8 cellular contexts compared by ENCODE assay signal in genomic region chr19:14081797-14082674, GRCh38. TPM values are rescaled to one million over a fixed set of nuclear protein-coding genes. Genes with fewer than 3 reads are reported as not detected.
DNase-seq lines count a peak whose midpoint lies in the region; ATAC-seq and TF ChIP-seq lines count a peak whose summit lies in the region.

No MANE protein-coding gene starts in this region.

- H3K4me3 ChIP-seq in fibroblast of villous mesenchyme (ENCODE audit: low read depth, low read length): peak overlapping the region; percentile 86

- intact Hi-C loops in posterior vena cava (cut with DNase I): loop anchor here in 1 of 2 donors (5.0 to 10.0 kb wide), 2 partner anchors 55 to 307 kb away; partner anchors contain the start of genes ASF1B and C19orf53

- peak; percentile 24 for ATAC-seq in GM18511 (IDR thresholded peaks at IDR 0.05; ENCODE audit: unreplicated experiment)
- peak; percentile 9 for ATAC-seq in HG03039 (IDR thresholded peaks at IDR 0.05; ENCODE audit: unreplicated experiment)
- no peak for ATAC-seq in HG02884 (IDR thresholded peaks at IDR 0.05; ENCODE audit: unreplicated experiment)
- ATAC-seq in GM18873 (IDR thresholded peaks at IDR 0.05; ENCODE audit: low FRiP score, unreplicated experiment): no peak

- TF ChIP-seq CTCF in fibroblast of villous mesenchyme (IDR thresholded peaks at IDR 0.05; ENCODE audit: insufficient read depth, low read depth, low read length): no peak

- peak; percentile 20 for DNase-seq in activated CD4-positive, alpha-beta T cell treated with anti-CD3 and anti-CD28 coated beads, Interleukin-2, amount 50 U/mL, for 1 hour
- DNase-seq in fibroblast of villous mesenchyme (ENCODE audit: low read depth) (no peak), posterior vena cava (ENCODE audit: low spot score) (peak; percentile 88), Ammon's horn (ENCODE audit: low spot score) (no peak)

RNA-seq across cellular contexts. Expression of gene C19orf67, which starts 3.5 kb away (rescaled TPM):
- total RNA-seq in fibroblast of villous mesenchyme (not detected in 2 replicates), posterior vena cava (not detected)

RNA-seq across cellular contexts. Expression of gene SAMD1, which starts 8.5 kb away (rescaled TPM):
- total RNA-seq in fibroblast of villous mesenchyme (23.3 and 24.2 TPM in 2 replicates), posterior vena cava (10 to 100 TPM; 22.7 to 23.6 TPM)

RNA-seq across cellular contexts. Expression of gene MISP3, which starts 9.4 kb away (rescaled TPM):
- under 0.01 and 0.32 TPM in 2 replicates for total RNA-seq in fibroblast of villous mesenchyme
- 1 to 10 TPM; 1.0 to 1.4 TPM for total RNA-seq in posterior vena cava

RNA-seq across cellular contexts. Expression of gene PALM3, which starts 20.2 kb away (rescaled TPM):
- total RNA-seq in fibroblast of villous mesenchyme: under 0.01 TPM in 1 of 2 replicates, not detected in the other
- under 1 TPM in 1 of 2 donors, not detected in 1; 0.74 TPM for total RNA-seq in posterior vena cava

RNA-seq across cellular contexts. Expression of gene PRKACA, which starts 35.5 kb away (rescaled TPM):
- 50.1 and 50.3 TPM in 2 replicates for total RNA-seq in fibroblast of villous mesenchyme
- 100 to 1,000 TPM; 101 to 103 TPM for total RNA-seq in posterior vena cava

Comparison
In these comparisons a context has a peak if more than half of its experiments do, and no peak if none do; other contexts are left out.
1. ATAC-seq: peak in GM18511 (single experiment) and HG03039 (single experiment); none in HG02884 (single experiment) and GM18873 (single experiment).
2. DNase-seq: peak in activated CD4-positive, alpha-beta T cell treated with anti-CD3 and anti-CD28 coated beads, Interleukin-2, amount 50 U/mL, for 1 hour (single experiment) and posterior vena cava (single experiment); none in fibroblast of villous mesenchyme (single experiment) and Ammon's horn (single experiment).